Comparison of ENCODE assay signal across 17 cellular contexts in the genomic region with DNA sequence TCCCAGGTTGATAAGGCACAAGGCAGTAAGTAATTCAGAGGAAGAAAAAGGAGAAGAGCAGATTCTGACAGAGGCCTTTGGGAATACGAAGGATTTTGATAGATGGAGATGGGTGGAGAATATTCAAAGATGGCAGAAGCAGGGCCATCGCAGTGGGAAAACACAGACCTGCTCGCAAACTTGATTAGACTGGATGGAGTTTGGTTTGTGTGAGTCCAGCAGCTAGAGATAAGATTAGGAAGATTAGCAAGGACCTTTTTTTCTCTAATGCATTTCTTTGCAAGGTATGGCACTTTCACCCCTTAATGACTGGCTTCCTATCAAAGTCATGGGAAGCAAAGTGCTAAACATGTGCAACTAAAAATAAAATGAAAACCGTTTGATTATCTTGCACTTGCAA.
DNase-seq lines count a peak whose midpoint lies in the region; ATAC-seq and TF ChIP-seq lines count a peak whose summit lies in the region.
"Had no signal": no experiment of that assay in that cellular context is flagged by ENCODE, and none has a peak within 500 bp of the region (broad histone marks: within the 10 kb centered on the region; RNA-seq: fewer than 3 reads in every experiment).

No MANE protein-coding gene starts in this region.

- no peak for TF ChIP-seq CTCF in 22Rv1 (IDR thresholded peaks at IDR 0.05)
- TF ChIP-seq CTCF in Caco-2 (IDR thresholded peaks at IDR 0.05; ENCODE audit: insufficient read depth in 1 of 2, low read depth in 1 of 2, low read length in 1 of 2, severe bottlenecking in 1 of 2, unreplicated experiment in 1 of 2), result no peak
- no peak for TF ChIP-seq CTCF in SK-N-SH (IDR thresholded peaks at IDR 0.05)

- H3K4me3 Mint-ChIP-seq in Caco-2 (ENCODE audit: unreplicated experiment), result peak overlapping the region; percentile 34
- H3K4me3 Mint-ChIP-seq: CD4-positive, CD25-positive, alpha-beta regulatory T cell; CD8-positive, alpha-beta T cell had no signal

- no TSS peak for BruUV-seq in Caco-2 (replicated peaks; lab: Mats Ljungman, UMichigan)

- H2AK5ac ChIP-seq in mesendoderm (ENCODE audit: low read length), result no peak overlapping the region

- no peaks in the 10 kb centered on the region for H3K36me3 Mint-ChIP-seq in Caco-2 (ENCODE audit: insufficient read depth, unreplicated experiment)

- H2AFZ ChIP-seq in SK-N-SH (ENCODE audit: low read depth), result no peak overlapping the region

- H3K27me3 Mint-ChIP-seq in Caco-2 (ENCODE audit: insufficient read depth, unreplicated experiment), result no peaks in the 10 kb centered on the region
- H3K27me3 Mint-ChIP-seq: CD4-positive, CD25-positive, alpha-beta regulatory T cell had no signal

- TF ChIP-seq RAD21 in SK-N-SH (IDR thresholded peaks at IDR 0.05; ENCODE audit: low read length), result 0 out of 2 replicates have a peak, but pooled peaks have one; percentile 10

- peak overlapping the region; percentile 24 for H3K27ac Mint-ChIP-seq in Caco-2 (ENCODE audit: unreplicated experiment)
- H3K27ac Mint-ChIP-seq: CD4-positive, CD25-positive, alpha-beta regulatory T cell; CD8-positive, alpha-beta T cell had no signal

- H3K18ac ChIP-seq in mesendoderm (ENCODE audit: low read length), result no peak overlapping the region

- peaks cover 73% of the 10 kb centered on the region for H3K4me1 Mint-ChIP-seq in Caco-2 (ENCODE audit: low read depth, unreplicated experiment)

- DNase-seq in Caco-2 (peak; percentile 63 to 74), SK-N-SH (peak; percentile 18), mesendoderm (peak; percentile 49)
- DNase-seq: CD4-positive, CD25-positive, alpha-beta regulatory T cell; CD8-positive, alpha-beta T cell; DMS 273 treated with DMSO at 0.1 percent for 48 hours; EL; GDM1; GOT3 had no signal

- H4K5ac ChIP-seq in mesendoderm (ENCODE audit: low read length), result no peak overlapping the region

- no peak overlapping the region for H3K4me3 ChIP-seq in Caco-2 (ENCODE audit: low read depth, low read length)
- no peak overlapping the region for H3K4me3 ChIP-seq in SK-N-SH (ENCODE audit: low read depth in 2 of 2, low read length in 1 of 2)
- H3K4me3 ChIP-seq in mesendoderm (ENCODE audit: low read length), result no peak overlapping the region
- H3K4me3 ChIP-seq: BLaER1, GM12878, HAP-1 had no signal

- H3K9ac ChIP-seq in SK-N-SH, result no peak overlapping the region
- H3K9ac ChIP-seq in mesendoderm (ENCODE audit: low read length), result no peak overlapping the region
- H3K9ac ChIP-seq: BLaER1 had no signal

- H4K8ac ChIP-seq in mesendoderm (ENCODE audit: low read depth, low read length), result no peak overlapping the region

- H3K9me3 ChIP-seq in Caco-2, result no peaks in the 10 kb centered on the region
- no peaks in the 10 kb centered on the region for H3K9me3 ChIP-seq in SK-N-SH
- H3K9me3 ChIP-seq: BLaER1, HAP-1 had no signal

- no peak overlapping the region for H2BK5ac ChIP-seq in mesendoderm (ENCODE audit: low read length)

- POLR2A ChIA-PET in Caco-2 (lab: Charles Lee) (no interaction called here), SK-N-SH (lab: Yijun Ruan, JAX) (no interaction called here)

- H3K27me3 ChIP-seq in Caco-2 (replicated peaks; ENCODE audit: control insufficient read depth, insufficient read depth, low read length) (no peaks in the 10 kb centered on the region), SK-N-SH (ENCODE audit: insufficient read depth) (no peaks in the 10 kb centered on the region), mesendoderm (ENCODE audit: insufficient read depth, low read length, poor library complexity) (no peaks in the 10 kb centered on the region)
- H3K27me3 ChIP-seq: BLaER1 had no signal

- H3K27ac ChIP-seq in 22Rv1 (peak overlapping the region; percentile 10), SK-N-SH (ENCODE audit: low read depth in 2 of 2, low read length in 1 of 2) (peak overlapping the region in 1 of 2 experiments; percentile 55; a peak in 1 of 4 replicates), mesendoderm (ENCODE audit: low read depth, low read length) (no peak overlapping the region)
- H3K27ac ChIP-seq: BLaER1, C4-2B had no signal

- H3K79me2 ChIP-seq in SK-N-SH (ENCODE audit: insufficient read depth) (no peaks in the 10 kb centered on the region), mesendoderm (ENCODE audit: control insufficient read depth, insufficient read depth, low read length) (no peaks in the 10 kb centered on the region)

- TF ChIP-seq EP300 in SK-N-SH (IDR thresholded peaks at IDR 0.05; ENCODE audit: borderline replicate concordance in 1 of 2, low read depth in 1 of 2, low read length in 1 of 2), result peak in 1 of 2 experiments; percentile 63; a peak in 1 of 4 replicates

- no peaks in the 10 kb centered on the region for H3K9me2 ChIP-seq in SK-N-SH

- CTCF ChIA-PET in Caco-2 (lab: Charles Lee), result interaction anchor here (0.8 to 1.2 kb wide), 2 partner anchors 8 to 24 kb away, joined by 3 to 4 read pairs; no protein-coding TSS in a partner anchor
- CTCF ChIA-PET in SK-N-SH (lab: Yijun Ruan, JAX), result interaction anchor here (1.1 to 1.8 kb wide), 2 partner anchors 8 to 11 kb away, joined by 4 to 5 read pairs; no protein-coding TSS in a partner anchor

- H2BK120ac ChIP-seq in mesendoderm (ENCODE audit: low read depth, low read length), result no peak overlapping the region

- H3K56ac ChIP-seq in mesendoderm (ENCODE audit: low read length), result no peak overlapping the region

- no peak overlapping the region for H3K23ac ChIP-seq in mesendoderm (ENCODE audit: low read length)

- intact Hi-C loops in Caco-2 (cut with micrococcal nuclease; ENCODE audit: unreplicated experiment), result loop anchor here (5.0 kb wide), 1 partner anchor 348 kb away; no protein-coding TSS in a partner anchor

- H3K4me1 ChIP-seq in Caco-2 (peaks cover 64% of the 10 kb centered on the region), SK-N-SH (ENCODE audit: control insufficient read depth in 1 of 2, insufficient read depth in 2 of 2, low read depth in 1 of 2, low read length in 1 of 2) (peaks cover 6 to 8% of the 10 kb centered on the region in 2 experiments; a peak in 3 of 4 replicates), mesendoderm (ENCODE audit: control insufficient read depth, low read depth, low read length) (peaks cover under 1% of the 10 kb centered on the region)
- H3K4me1 ChIP-seq: HAP-1 had no signal

- 70% methylated on average over 4 of the region's 4 CpGs for WGBS in SK-N-SH (ENCODE audit: low lambda C conversion rate)
- no CpG with 5 or more reads among the region's 4 CpGs for WGBS in mesendoderm (ENCODE audit: extremely low coverage, insufficient coverage, low lambda C conversion rate)

- H3F3A ChIP-seq in SK-N-SH (replicated peaks; ENCODE audit: insufficient read depth), result no peaks in the 10 kb centered on the region

- no peaks in the 10 kb centered on the region for H4K20me1 ChIP-seq in SK-N-SH (ENCODE audit: insufficient read depth)
- H4K20me1 ChIP-seq: BLaER1 had no signal

- H3K79me1 ChIP-seq in mesendoderm (ENCODE audit: low read length), result no peaks in the 10 kb centered on the region

- H3K36me3 ChIP-seq in Caco-2 (ENCODE audit: control insufficient read depth, insufficient read depth, low read length) (no peaks in the 10 kb centered on the region), SK-N-SH (replicated peaks in 1 of 2; ENCODE audit: control insufficient read depth in 1 of 2, insufficient read depth in 2 of 2, low read length in 1 of 2) (peaks cover 2 to 3% of the 10 kb centered on the region in 2 experiments), mesendoderm (ENCODE audit: control insufficient read depth, insufficient read depth, low read length) (no peaks in the 10 kb centered on the region)
- H3K36me3 ChIP-seq: HAP-1 had no signal

- H3K4ac ChIP-seq in mesendoderm (ENCODE audit: low read depth, low read length), result no peak overlapping the region

- H2BK15ac ChIP-seq in mesendoderm (replicated peaks; ENCODE audit: low read depth), result no peak overlapping the region

- H3K4me2 ChIP-seq in SK-N-SH, result no peak overlapping the region
- no peak overlapping the region for H3K4me2 ChIP-seq in mesendoderm (ENCODE audit: low read length)
- H3K4me2 ChIP-seq: BLaER1 had no signal

- no peak for ATAC-seq in GM21390 (IDR thresholded peaks at IDR 0.05; ENCODE audit: unreplicated experiment)
- no peak for ATAC-seq in GM19328 (IDR thresholded peaks at IDR 0.05; ENCODE audit: unreplicated experiment)
- no peak for ATAC-seq in HG03280 (IDR thresholded peaks at IDR 0.05; ENCODE audit: unreplicated experiment)
- ATAC-seq: CD8-positive, alpha-beta T cell; GM12878 had no signal

- no peaks in the 10 kb centered on the region for H3K9me3 Mint-ChIP-seq in Caco-2 (ENCODE audit: unreplicated experiment)
- H3K9me3 Mint-ChIP-seq: CD4-positive, CD25-positive, alpha-beta regulatory T cell; CD8-positive, alpha-beta T cell had no signal

TF ChIP-seq in SK-N-SH, 30 proteins besides CTCF, POLR2A, EP300 and RAD21:
- TF ChIP-seq TEAD4 (IDR thresholded peaks at IDR 0.05; ENCODE audit: borderline replicate concordance, insufficient read depth) (no peak), POLR2AphosphoS5 (IDR thresholded peaks at IDR 0.05; ENCODE audit: low read depth, low read length) (no peak), FOXM1 (IDR thresholded peaks at IDR 0.05; ENCODE audit: low read depth) (no peak), YY1 (IDR thresholded peaks at IDR 0.05; ENCODE audit: low read depth) (no peak), RXRA (IDR thresholded peaks at IDR 0.05; ENCODE audit: borderline replicate concordance, low read depth) (no peak), RCOR1 (IDR thresholded peaks at IDR 0.05; ENCODE audit: low read length) (peak; percentile 29; the same call in 1 of the 2 replicates), GATA2 (CRISPR knock-in tag; IDR thresholded peaks at IDR 0.05) (peak; percentile 90)

Comparison
In these comparisons a context has a peak if more than half of its experiments do, and no peak if none do; other contexts are left out.
1. DNase-seq: peak in every context shown above with its lines; median percentile 68 in Caco-2; 49 in mesendoderm; 18 in SK-N-SH.